Comparison of ENCODE assay signal across 18 cellular contexts in genomic region chr6:169539176-169539897, GRCh38.
DNase-seq lines count a peak whose midpoint lies in the region; ATAC-seq and TF ChIP-seq lines count a peak whose summit lies in the region.
"Had no signal": no experiment of that assay in that cellular context is flagged by ENCODE, and none has a peak within 500 bp of the region (broad histone marks: within the 10 kb centered on the region; RNA-seq: fewer than 3 reads in every experiment).

No MANE protein-coding gene starts in this region.

- intact Hi-C loops in IMR-90 (cut with micrococcal nuclease): loop anchor here (5.0 kb wide), 1 partner anchor 48 kb away; no protein-coding TSS in a partner anchor
- intact Hi-C loops in mammary epithelial cell (cut with micrococcal nuclease): no loop called here

- peak overlapping the region; percentile 74; the same call in 1 of the 2 replicates for H4K5ac ChIP-seq in IMR-90 (ENCODE audit: low read depth, low read length)

- BruUV-seq in IMR-90 (replicated peaks; lab: Mats Ljungman, UMichigan) (no TSS peak), mammary epithelial cell (replicated peaks; lab: Mats Ljungman, UMichigan) (no TSS peak)

- H4K8ac ChIP-seq in IMR-90 (ENCODE audit: low read depth in 2 of 2, low read length in 2 of 2): peak overlapping the region; percentile 15 to 75; a peak in 3 of 4 replicates

- peak overlapping the region; percentile 42 for H2BK20ac ChIP-seq in IMR-90 (ENCODE audit: low read depth, low read length)

- H3K27ac ChIP-seq in IMR-90 (ENCODE audit: insufficient read depth, low read length): peak overlapping the region; percentile 17; the same call in 1 of the 2 replicates
- H3K27ac ChIP-seq in osteoblast (ENCODE audit: low read depth, low read length): peak overlapping the region; percentile 58
- H3K27ac ChIP-seq in mammary epithelial cell (ENCODE audit: insufficient read depth, low read depth, low read length): no peak overlapping the region
- H3K27ac ChIP-seq: adrenal gland had no signal

- 13% methylated on average over 2 of the region's 5 CpGs; no CpG with 5 or more reads in 1 of the 2 experiments for WGBS in IMR-90 (ENCODE audit: extremely low coverage in 2 of 2, insufficient read length in 1 of 2), 2 experiments
- WGBS in mammary epithelial cell (ENCODE audit: low coverage, missing lambda C conversion rate): 100% methylated on average over 5 of the region's 5 CpGs

- ATAC-seq in IMR-90 (ENCODE audit: low read depth): peak; percentile 45
- ATAC-seq: K562 had no signal

- H3K79me1 ChIP-seq in IMR-90 (ENCODE audit: low read depth in 1 of 2, low read length in 2 of 2): no peaks in the 10 kb centered on the region

- TF ChIP-seq POLR2A in IMR-90 (IDR thresholded peaks at IDR 0.05; ENCODE audit: low read depth, low read length): no peak

- peak overlapping the region; percentile 38 for H2BK120ac ChIP-seq in IMR-90 (ENCODE audit: low read depth, low read length)

- no peaks in the 10 kb centered on the region for H3K36me3 ChIP-seq in IMR-90 (ENCODE audit: control insufficient read depth, insufficient read depth, low read length)
- no peaks in the 10 kb centered on the region for H3K36me3 ChIP-seq in osteoblast (ENCODE audit: insufficient read depth, low read length)
- H3K36me3 ChIP-seq in mammary epithelial cell (ENCODE audit: insufficient read depth, low read length): no peaks in the 10 kb centered on the region
- H3K36me3 ChIP-seq: adrenal gland had no signal

- no peaks in the 10 kb centered on the region for H4K20me1 ChIP-seq in IMR-90 (ENCODE audit: insufficient read depth, low read length)
- H4K20me1 ChIP-seq in osteoblast (ENCODE audit: insufficient read depth, low read length): no peaks in the 10 kb centered on the region
- no peaks in the 10 kb centered on the region for H4K20me1 ChIP-seq in mammary epithelial cell (ENCODE audit: insufficient read depth, low read length)

- H3K23ac ChIP-seq in IMR-90 (ENCODE audit: low read depth, low read length): no peak overlapping the region; the same call in none of the 2 replicates

- H3K4me2 ChIP-seq in IMR-90 (ENCODE audit: low read depth, low read length) (peak overlapping the region; percentile 5; the same call in 1 of the 2 replicates), osteoblast (ENCODE audit: insufficient read depth, low read length) (peak overlapping the region; percentile 51), mammary epithelial cell (ENCODE audit: insufficient read depth, low read depth, low read length) (no peak overlapping the region)

- H3K4me1 ChIP-seq in IMR-90 (ENCODE audit: control insufficient read depth, insufficient read depth, low read length) (peaks cover 13% of the 10 kb centered on the region), osteoblast (ENCODE audit: insufficient read depth, low read length) (peaks cover 33% of the 10 kb centered on the region), mammary epithelial cell (ENCODE audit: insufficient read depth, low read length) (no peaks in the 10 kb centered on the region)

- POLR2A ChIA-PET in IMR-90 (lab: Charles Lee; ENCODE audit: unreplicated experiment): no interaction called here

- H3K9ac ChIP-seq in IMR-90 (ENCODE audit: low read depth, low read length) (no peak overlapping the region), mammary epithelial cell (ENCODE audit: insufficient read depth, low read length) (no peak overlapping the region)

- in situ Hi-C loops in IMR-90 (cut with MboI; ENCODE audit: low sequenced_read_pairs): no loop called here
- in situ Hi-C loops in mammary epithelial cell (cut with MboI; ENCODE audit: low sequenced_read_pairs in 2 of 2): no loop called here
- in situ Hi-C loops in KBM-7 (cut with MboI; ENCODE audit: low pct_unique_long_range_greater_than_20kb, low sequenced_read_pairs): no loop called here

- no peaks in the 10 kb centered on the region for H3K79me2 ChIP-seq in osteoblast (ENCODE audit: insufficient read depth, low read length)
- H3K79me2 ChIP-seq in mammary epithelial cell (ENCODE audit: insufficient read depth, low read length): no peaks in the 10 kb centered on the region

- H3K9me3 ChIP-seq in IMR-90 (ENCODE audit: control insufficient read depth, insufficient read depth, low read length) (peaks cover 5% of the 10 kb centered on the region; the same call in 1 of the 2 replicates), osteoblast (ENCODE audit: low read depth, low read length) (no peaks in the 10 kb centered on the region), mammary epithelial cell (replicated peaks; ENCODE audit: insufficient read depth, low read length) (no peaks in the 10 kb centered on the region)

- H3K14ac ChIP-seq in IMR-90 (replicated peaks; ENCODE audit: low read depth, low read length): peak overlapping the region; percentile 31

- H3K27me3 ChIP-seq in IMR-90 (ENCODE audit: control insufficient read depth, insufficient read depth, low read length) (no peaks in the 10 kb centered on the region), osteoblast (ENCODE audit: insufficient read depth, low read length) (no peaks in the 10 kb centered on the region), mammary epithelial cell (ENCODE audit: insufficient read depth, low read length) (no peaks in the 10 kb centered on the region)
- H3K27me3 ChIP-seq: adrenal gland had no signal

- H2AFZ ChIP-seq in IMR-90 (replicated peaks; ENCODE audit: low read length, poor library complexity): peak overlapping the region; percentile 75
- H2AFZ ChIP-seq in osteoblast (ENCODE audit: low read length): peak overlapping the region; percentile 40
- no peak overlapping the region for H2AFZ ChIP-seq in mammary epithelial cell (ENCODE audit: low read depth, low read length)

- CTCF ChIA-PET in IMR-90 (lab: Yijun Ruan, JAX): no interaction called here
- CTCF ChIA-PET in mammary epithelial cell (lab: Charles Lee; ENCODE audit: low non-redundant PET): no interaction called here

- H2AK5ac ChIP-seq in IMR-90 (ENCODE audit: low read depth, low read length): peak overlapping the region; percentile 61; the same call in 1 of the 2 replicates

- H2BK15ac ChIP-seq in IMR-90 (ENCODE audit: low read depth, low read length): peak overlapping the region; percentile 83; the same call in 2 of the 3 replicates

- H2BK5ac ChIP-seq in IMR-90 (ENCODE audit: low read depth, low read length, poor library complexity, severe bottlenecking): peak overlapping the region; percentile 31

- 0 out of 2 replicates have a peak, but pooled peaks cover 2% of the 10 kb centered on the region for H3K9me1 ChIP-seq in IMR-90 (ENCODE audit: insufficient read depth, low read length)

- H2AK9ac ChIP-seq in IMR-90 (replicated peaks; ENCODE audit: low read depth, low read length, poor library complexity): peak overlapping the region; percentile 6

- dilution Hi-C loops in IMR-90 (cut with HindIII; ENCODE audit: low sequenced_read_pairs, unreplicated experiment) (no loop called here), mammary epithelial cell (cut with HindIII; ENCODE audit: low sequenced_read_pairs) (no loop called here)

- H4K91ac ChIP-seq in IMR-90 (ENCODE audit: insufficient read depth, low read depth, low read length): peak overlapping the region; percentile 72; the same call in 1 of the 2 replicates

- H3K56ac ChIP-seq in IMR-90 (ENCODE audit: extremely low read depth, insufficient read depth, low read length): no peak overlapping the region

- TF ChIP-seq RAD21 in IMR-90 (IDR thresholded peaks at IDR 0.05; ENCODE audit: low read length): no peak

- H3K4me3 ChIP-seq in IMR-90 (ENCODE audit: insufficient read depth, low read depth, low read length) (no peak overlapping the region), fibroblast of mammary gland (ENCODE audit: control insufficient read depth, low read depth, low read length) (no peak overlapping the region), osteoblast (ENCODE audit: insufficient read depth, low read length) (no peak overlapping the region), mammary epithelial cell (replicated peaks in 1 of 3; ENCODE audit: insufficient read depth in 1 of 3, low read depth in 2 of 3, low read length in 3 of 3) (no peak overlapping the region)
- H3K4me3 ChIP-seq: adrenal gland, K562 had no signal

- no peak for TF ChIP-seq CTCF in IMR-90 (conservative IDR thresholded peaks at IDR 0.05; ENCODE audit: low read depth, low read length)
- TF ChIP-seq CTCF in fibroblast of mammary gland (conservative IDR thresholded peaks at IDR 0.05; ENCODE audit: control insufficient read depth, insufficient read depth, low read depth, low read length): no peak
- no peak for TF ChIP-seq CTCF in osteoblast (IDR thresholded peaks at IDR 0.05; ENCODE audit: extremely low read depth, low read depth, low read length)
- no peak for TF ChIP-seq CTCF in mammary epithelial cell (conservative IDR thresholded peaks at IDR 0.05 in 1 of 2, IDR thresholded peaks at IDR 0.05 in 1 of 2; ENCODE audit: extremely low read depth in 1 of 2, insufficient read depth in 1 of 2, low read depth in 1 of 2, low read length in 2 of 2)

- H3K18ac ChIP-seq in IMR-90 (ENCODE audit: low read depth, low read length): peak overlapping the region; percentile 73

- peak overlapping the region; percentile 59 for H3K4ac ChIP-seq in IMR-90 (ENCODE audit: low read depth, low read length)

- peak; percentile 70 for DNase-seq in IMR-90
- DNase-seq in amniotic epithelial cell (ENCODE audit: low read depth): peak; percentile 24
- peak; percentile 56 for DNase-seq in fibroblast of mammary gland (ENCODE audit: low read depth)
- peak; percentile 31 for DNase-seq in osteoblast (ENCODE audit: insufficient read length, low spot score, missing footprints)
- DNase-seq in mammary epithelial cell: no peak
- no peak for DNase-seq in KBM-7
- DNase-seq in retina: no peak
- no peak for DNase-seq in OCI-M1 (lab: John Stamatoyannopoulos, UW)
- DNase-seq: activated CD4-positive, alpha-beta T cell treated with anti-CD3 and anti-CD28 coated beads, Interleukin-2, amount 10 ng/mL, durations not matched to agents 7 days and 5 days; activated CD8-positive, alpha-beta memory T cell treated with anti-CD3 and anti-CD28 coated beads, Interleukin-2, amount 50 U/mL, for 4 hours; activated effector memory CD4-positive, alpha-beta T cell treated with anti-CD3 and anti-CD28 coated beads, Interleukin-2, amount 50 U/mL, for 16 hours; CD4-positive, alpha-beta memory T cell; DMS53; foreskin melanocyte; NCI-H2029 treated with DMSO at 0.1 percent for 48 hours; NCI-H510A treated with DMSO at 0.1 percent for 48 hours had no signal

TF ChIP-seq in IMR-90, 13 proteins besides CTCF, POLR2A, EP300 and RAD21 (continues in another document):
- no peak for TF ChIP-seq NFE2L2 (IDR thresholded peaks at IDR 0.05; ENCODE audit: low read depth, low read length)
- no peak for TF ChIP-seq ELK1 (IDR thresholded peaks at IDR 0.05; ENCODE audit: borderline replicate concordance, low read depth, low read length)
- TF ChIP-seq MXI1 (IDR thresholded peaks at IDR 0.05; ENCODE audit: borderline replicate concordance, low read depth, low read length): no peak

Comparison
In these comparisons a context has a peak if more than half of its experiments do, and no peak if none do; other contexts are left out.
1. DNase-seq: peak in IMR-90 (single experiment), amniotic epithelial cell (single experiment), fibroblast of mammary gland (single experiment) and osteoblast (single experiment); none in mammary epithelial cell (single experiment), KBM-7 (single experiment), retina (single experiment) and OCI-M1 (single experiment).